In the genomic region with DNA sequence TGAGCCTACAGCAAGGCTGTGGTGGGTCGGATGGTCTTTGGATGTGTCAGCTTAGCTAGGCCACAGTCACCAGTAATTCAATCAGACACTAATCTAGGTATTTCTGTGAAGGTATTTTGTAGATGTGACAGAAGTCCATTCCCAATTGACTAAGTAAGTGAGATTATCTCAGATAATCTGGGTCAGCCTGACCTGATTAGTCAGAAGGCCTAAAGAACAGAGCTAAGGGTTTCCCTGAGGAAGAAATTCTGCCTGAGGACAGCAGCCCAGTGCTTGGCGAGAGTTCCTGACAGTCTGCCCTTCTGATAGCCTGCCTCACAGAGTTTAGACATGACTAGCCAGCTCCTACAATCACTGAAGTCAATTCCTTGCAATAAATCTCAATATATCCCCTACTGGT, we compare ENCODE assay signal across 14 cellular contexts. TPM values are rescaled to one million over a fixed set of nuclear protein-coding genes. Genes with fewer than 3 reads are reported as not detected.
DNase-seq lines count a peak whose midpoint lies in the region; ATAC-seq and TF ChIP-seq lines count a peak whose summit lies in the region.
"Had no signal": no experiment of that assay in that cellular context is flagged by ENCODE, and none has a peak within 500 bp of the region (broad histone marks: within the 10 kb centered on the region; RNA-seq: fewer than 3 reads in every experiment).

No MANE protein-coding gene starts in this region.

- H3K4me1 ChIP-seq in KMS-11 (ENCODE audit: low read depth, poor library complexity, severe bottlenecking) (peaks cover 17% of the 10 kb centered on the region), adipocyte (ENCODE audit: control insufficient read depth, insufficient read depth, low read length) (peaks cover 30% of the 10 kb centered on the region), A673 (ENCODE audit: insufficient read depth, low read length, poor library complexity, severe bottlenecking) (no peaks in the 10 kb centered on the region), vagina (peaks cover 6% of the 10 kb centered on the region)

- CTCF ChIA-PET in A673 (lab: Charles Lee) = interaction anchor here (0.5 to 0.9 kb wide), 2 partner anchors 20 to 105 kb away, joined by 3 to 4 read pairs; no protein-coding TSS in a partner anchor

- no peak for ATAC-seq in stimulated activated memory B cell treated with anti-CD40 and anti-IgM and Interleukin-4, amounts not matched to agents 10 μg/mL and 1 μg/mL and 100 μg/mL, for 72 hours
- ATAC-seq in left lobe of liver = no peak

- TF ChIP-seq POLR2A in vagina (IDR thresholded peaks at IDR 0.05) = no peak

- no peaks in the 10 kb centered on the region for H3K27me3 Mint-ChIP-seq in stimulated activated memory B cell treated with anti-CD40 and anti-IgM and Interleukin-4, amounts not matched to agents 10 μg/mL and 1 μg/mL and 100 μg/mL, for 72 hours
- H3K27me3 Mint-ChIP-seq: T-cell had no signal

- no peak overlapping the region for H3K4me3 Mint-ChIP-seq in stimulated activated memory B cell treated with anti-CD40 and anti-IgM and Interleukin-4, amounts not matched to agents 10 μg/mL and 1 μg/mL and 100 μg/mL, for 72 hours
- H3K4me3 Mint-ChIP-seq: CD4-positive, CD25-positive, alpha-beta regulatory T cell; T-cell had no signal

- peak overlapping the region; percentile 60 for H3K27ac Mint-ChIP-seq in stimulated activated memory B cell treated with anti-CD40 and anti-IgM and Interleukin-4, amounts not matched to agents 10 μg/mL and 1 μg/mL and 100 μg/mL, for 72 hours
- H3K27ac Mint-ChIP-seq: T-cell had no signal

- H3K9ac ChIP-seq in KMS-11 = no peak overlapping the region
- H3K9ac ChIP-seq in adipocyte (ENCODE audit: low read length) = peak overlapping the region; percentile 18

- H3K79me2 ChIP-seq in KMS-11 (ENCODE audit: insufficient read depth, low read depth) = no peaks in the 10 kb centered on the region

- H3K36me3 ChIP-seq in KMS-11 (ENCODE audit: insufficient read depth) = no peaks in the 10 kb centered on the region
- H3K36me3 ChIP-seq in adipocyte (ENCODE audit: control insufficient read depth, insufficient read depth, low read length, severe bottlenecking) = no peaks in the 10 kb centered on the region
- H3K36me3 ChIP-seq in A673 (ENCODE audit: insufficient read depth, low read length, poor library complexity, severe bottlenecking) = no peaks in the 10 kb centered on the region
- H3K36me3 ChIP-seq in vagina = no peaks in the 10 kb centered on the region

- H3K4me3 ChIP-seq in KMS-11 (IDR thresholded peaks at IDR 0.05; ENCODE audit: insufficient read depth, low read depth, low read length) (no peak overlapping the region), adipocyte (ENCODE audit: low read length) (no peak overlapping the region), A673 (ENCODE audit: low read depth, low read length, poor library complexity, severe bottlenecking) (no peak overlapping the region), vagina (no peak overlapping the region)

- no peak overlapping the region for H3K4me2 ChIP-seq in KMS-11

- H3K9me3 ChIP-seq in adipocyte (ENCODE audit: control insufficient read depth, low read length) (no peaks in the 10 kb centered on the region), A673 (ENCODE audit: low read depth, low read length, poor library complexity, severe bottlenecking) (no peaks in the 10 kb centered on the region), vagina (no peaks in the 10 kb centered on the region)

- H3K27me3 ChIP-seq in KMS-11 (ENCODE audit: insufficient read depth, low read depth) (no peaks in the 10 kb centered on the region), adipocyte (replicated peaks; ENCODE audit: control insufficient read depth, insufficient read depth, low read length) (no peaks in the 10 kb centered on the region), A673 (replicated peaks; ENCODE audit: insufficient read depth, low read depth, low read length, poor library complexity) (no peaks in the 10 kb centered on the region), vagina (no peaks in the 10 kb centered on the region)

- no peak overlapping the region for H3K27ac ChIP-seq in KMS-11
- H3K27ac ChIP-seq in A673 (ENCODE audit: low read depth, low read length, poor library complexity, severe bottlenecking) = no peak overlapping the region
- no peak overlapping the region for H3K27ac ChIP-seq in vagina
- H3K27ac ChIP-seq: RWPE1 had no signal

- peaks cover 3% of the 10 kb centered on the region for H3K9me3 Mint-ChIP-seq in stimulated activated memory B cell treated with anti-CD40 and anti-IgM and Interleukin-4, amounts not matched to agents 10 μg/mL and 1 μg/mL and 100 μg/mL, for 72 hours
- H3K9me3 Mint-ChIP-seq: CD4-positive, CD25-positive, alpha-beta regulatory T cell; T-cell had no signal

- no peaks in the 10 kb centered on the region for H4K20me1 ChIP-seq in KMS-11 (ENCODE audit: insufficient read depth)

- BruUV-seq in A673 (replicated peaks; lab: Mats Ljungman, UMichigan) = no TSS peak

- intact Hi-C loops in A673 (cut with micrococcal nuclease; ENCODE audit: unreplicated experiment) = loop anchor here (5.0 kb wide), 1 partner anchor 339 kb away; no protein-coding TSS in a partner anchor
- intact Hi-C loops in vagina (cut with DNase I) = loop anchor here (10.0 kb wide), 1 partner anchor 201 kb away; no protein-coding TSS in a partner anchor

- H3K36me3 Mint-ChIP-seq in stimulated activated memory B cell treated with anti-CD40 and anti-IgM and Interleukin-4, amounts not matched to agents 10 μg/mL and 1 μg/mL and 100 μg/mL, for 72 hours = no peaks in the 10 kb centered on the region
- H3K36me3 Mint-ChIP-seq: CD4-positive, CD25-positive, alpha-beta regulatory T cell; T-cell had no signal

- peak; percentile 18 for DNase-seq in ELF-1 (ENCODE audit: low read depth, low spot score)
- no peak for DNase-seq in adipocyte (ENCODE audit: low read depth)
- DNase-seq in A673 (ENCODE audit: low spot score) = no peak
- no peak for DNase-seq in left lobe of liver (ENCODE audit: low spot score)
- DNase-seq in vagina (ENCODE audit: extremely low spot score in 2 of 2) = no peak
- DNase-seq: NCI-H1048, NCI-H1694, NCI-H446 treated with DMSO at 0.1 percent for 48 hours had no signal

- POLR2A ChIA-PET in A673 (lab: Charles Lee; ENCODE audit: low non-redundant PET) = no interaction called here

- peaks cover 25% of the 10 kb centered on the region for H3K4me1 Mint-ChIP-seq in stimulated activated memory B cell treated with anti-CD40 and anti-IgM and Interleukin-4, amounts not matched to agents 10 μg/mL and 1 μg/mL and 100 μg/mL, for 72 hours

- 0 out of 2 replicates have a peak overlapping the region, but pooled peaks have one; percentile 35 for H2AFZ ChIP-seq in KMS-11 (ENCODE audit: low read depth)

- no peak for TF ChIP-seq CTCF in KMS-11 (conservative IDR thresholded peaks at IDR 0.05; ENCODE audit: low read depth, low read length)
- no peak for TF ChIP-seq CTCF in A673 (conservative IDR thresholded peaks at IDR 0.05; ENCODE audit: low read depth, low read length)
- no peak for TF ChIP-seq CTCF in vagina (IDR thresholded peaks at IDR 0.05)

RNA-seq across cellular contexts. Expression of gene GUCD1, which starts 28.7 kb away (rescaled TPM):
- total RNA-seq in A673 (2021) (70.5 and 75.3 TPM in 2 replicates), left lobe of liver (192 TPM), vagina (81.8 TPM)

RNA-seq across cellular contexts. Expression of gene SNRPD3, which starts 29.6 kb away (rescaled TPM):
- total RNA-seq in A673 (2021) = 216 and 220 TPM in 2 replicates
- total RNA-seq in left lobe of liver = 37.7 TPM
- total RNA-seq in vagina = 125 TPM

RNA-seq across cellular contexts. Expression of gene UPB1, which starts 31.1 kb away (rescaled TPM):
- total RNA-seq in A673 (2021) = 0.11 and 0.35 TPM in 2 replicates
- total RNA-seq in left lobe of liver = 184 TPM
- not detected for total RNA-seq in vagina
- total RNA-seq: SK-MEL-5 had no signal

Comparison
In these comparisons a context has a peak if more than half of its experiments do, and no peak if none do; other contexts are left out.
1. RNA of gene UPB1, which starts 31.1 kb away (total RNA-seq): 184 TPM in left lobe of liver (single experiment); not detected in vagina (single experiment) and 0.11 to 0.35 TPM in A673; every median in the first group is over 100 times any median in the second.